Comparison of ENCODE assay signal across 12 cellular contexts in the genomic region with DNA sequence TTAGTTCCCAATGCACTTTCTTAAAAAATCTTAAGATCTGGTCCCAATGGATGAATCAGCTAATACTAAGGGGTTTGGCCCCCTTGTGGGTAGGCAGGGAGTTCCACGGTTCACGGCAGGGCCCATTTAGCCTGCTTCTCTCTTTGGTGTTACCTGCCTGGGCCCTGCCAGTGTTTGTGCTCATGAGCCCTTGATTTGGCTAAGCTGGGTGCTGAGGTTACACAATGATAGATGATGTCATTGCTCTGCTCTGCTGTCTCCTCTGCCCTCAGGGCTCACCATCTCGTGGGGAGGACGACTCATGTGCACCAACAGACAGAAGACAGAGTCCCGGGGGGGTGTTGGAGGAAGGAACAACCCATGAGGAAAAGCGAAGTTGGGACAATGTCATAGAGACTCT. TPM values are rescaled to one million over a fixed set of nuclear protein-coding genes. Genes with fewer than 3 reads are reported as not detected.
DNase-seq lines count a peak whose midpoint lies in the region; ATAC-seq and TF ChIP-seq lines count a peak whose summit lies in the region.
"Had no signal": no experiment of that assay in that cellular context is flagged by ENCODE, and none has a peak within 500 bp of the region (broad histone marks: within the 10 kb centered on the region; RNA-seq: fewer than 3 reads in every experiment).

No MANE protein-coding gene starts in this region.

- TF ChIP-seq CTCF in mucosa of descending colon (IDR thresholded peaks at IDR 0.05), result no peak

- H3K36me3 ChIP-seq in mucosa of descending colon (ENCODE audit: low read depth), result no peaks in the 10 kb centered on the region
- H3K36me3 ChIP-seq: cardiac muscle cell, tibial nerve had no signal

- intact Hi-C loops in mucosa of descending colon (cut with DNase I, micrococcal nuclease), result no loop called here
- intact Hi-C loops in left ventricle myocardium superior (cut with micrococcal nuclease), result no loop called here

- no peaks in the 10 kb centered on the region for H3K4me1 ChIP-seq in mucosa of descending colon (ENCODE audit: low read depth)
- H3K4me1 ChIP-seq: tibial nerve had no signal

- H3K9me3 ChIP-seq in mucosa of descending colon, result no peaks in the 10 kb centered on the region
- H3K9me3 ChIP-seq: tibial nerve had no signal

- H3K27ac ChIP-seq in caudate nucleus (ENCODE audit: low read depth, low read length), result peak overlapping the region; percentile 40
- H3K27ac ChIP-seq: cardiac muscle cell, hepatocyte, PC-9, tibial nerve had no signal

- DNase-seq in ELF-1 (ENCODE audit: low read depth, low spot score) (peak; percentile 76), MV-4-11 (lab: John Stamatoyannopoulos, UW) (peak; percentile 75), caudate nucleus (lab: John Stamatoyannopoulos, UW) (peak in 2 of 61 donors; percentile 11 to 26), mucosa of descending colon (no peak), inferior parietal cortex (ENCODE audit: extremely low spot score) (no peak), left ventricle myocardium superior (no peak)
- DNase-seq in activated naive CD4-positive, alpha-beta T cell (lab: John Stamatoyannopoulos, UW), result no peak
- DNase-seq: PC-9 had no signal

- ATAC-seq in mucosa of descending colon, result peak; percentile 12
- ATAC-seq in GM19467 (IDR thresholded peaks at IDR 0.05; ENCODE audit: unreplicated experiment), result no peak
- ATAC-seq in left ventricle myocardium superior, result no peak

- H3K4me3 ChIP-seq in mucosa of descending colon, result no peak overlapping the region
- H3K4me3 ChIP-seq: cardiac muscle cell, hepatocyte, PC-9, tibial nerve had no signal

RNA-seq across cellular contexts. Expression of gene RTL5, which starts 24.4 kb away (rescaled TPM):
- total RNA-seq in mucosa of descending colon (10 to 100 TPM in 1 of 3 donors, 1 to 10 TPM in 1, under 1 TPM in 1; 0.75 to 13.5 (median 2.7) TPM), left ventricle myocardium superior (2.5 TPM)
- total RNA-seq: PC-9 had no signal

Comparison
In these comparisons a context has a peak if more than half of its experiments do, and no peak if none do; other contexts are left out.
1. DNase-seq: peak in ELF-1 (single experiment) and MV-4-11 (single experiment); none in mucosa of descending colon (0 of 3), inferior parietal cortex (single experiment), activated naive CD4-positive, alpha-beta T cell (0 of 4) and left ventricle myocardium superior (single experiment).